3 cellular contexts compared by ENCODE assay signal in the genomic region with DNA sequence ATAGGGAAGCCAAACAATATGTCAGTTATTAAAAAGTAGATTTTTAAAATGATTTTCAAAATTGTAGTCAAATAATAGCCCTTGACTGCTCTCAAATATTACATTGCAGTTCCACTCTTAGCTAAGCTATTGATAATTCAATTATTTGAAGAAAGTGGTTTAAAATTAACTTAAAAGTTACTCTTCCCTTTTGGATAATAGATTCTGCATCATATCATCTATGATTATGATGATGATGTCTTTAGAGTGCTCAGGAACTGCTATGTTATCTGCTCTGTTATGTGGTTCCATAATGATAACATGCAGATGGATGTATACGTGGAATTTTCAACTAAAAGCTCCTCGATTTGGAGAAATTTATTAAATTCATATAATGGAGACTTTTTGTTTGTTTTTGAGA.
"Had no signal": no experiment of that assay in that cellular context is flagged by ENCODE, and none has a peak within 500 bp of the region (broad histone marks: within the 10 kb centered on the region; RNA-seq: fewer than 3 reads in every experiment).

No MANE protein-coding gene starts in this region.

- DNase-seq: GDM1, GF-D8 had no signal

- ATAC-seq: GM12878 had no signal

- H3K4me3 ChIP-seq: GM12878 had no signal
